ENCODE assay signal across 17 cellular contexts in the genomic region with DNA sequence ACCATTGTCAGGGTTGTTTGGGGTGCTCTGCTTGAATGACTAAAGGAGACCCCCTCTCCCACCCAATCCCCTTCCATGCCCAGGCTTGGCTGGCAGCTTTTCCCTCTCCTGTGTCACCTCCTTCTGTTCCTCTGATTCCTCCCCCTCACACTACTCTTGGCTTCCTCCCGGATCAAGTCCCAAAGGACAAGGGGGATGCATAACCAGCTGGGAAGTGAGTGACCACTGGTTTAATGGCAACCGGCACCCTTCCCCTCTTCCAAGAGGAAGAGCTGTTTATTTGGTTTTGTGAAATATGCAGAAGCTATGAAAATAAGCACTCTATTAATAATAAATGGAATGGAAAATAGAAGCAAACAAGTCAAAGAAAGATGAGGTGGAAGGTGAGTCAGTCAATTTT.
A peak's percentile ranks its signal among the peaks of the same experiment; 100 is the strongest.
DNase-seq lines count a peak whose midpoint lies in the region; ATAC-seq and TF ChIP-seq lines count a peak whose summit lies in the region.
"Had no signal": no experiment of that assay in that cellular context is flagged by ENCODE, and none has a peak within 500 bp of the region (broad histone marks: within the 10 kb centered on the region; RNA-seq: fewer than 3 reads in every experiment).

No MANE protein-coding gene starts in this region.

- 41 to 67% methylated on average over 1 to 2 of the region's 2 CpGs for WGBS in esophagus squamous epithelium, 2 donors
- no CpG with 5 or more reads among the region's 2 CpGs for WGBS in mesendoderm (ENCODE audit: extremely low coverage, insufficient coverage, low lambda C conversion rate)
- WGBS in H9 (ENCODE audit: extremely low coverage, insufficient read length, low lambda C conversion rate): no CpG with 5 or more reads among the region's 2 CpGs
- no CpG with 5 or more reads among the region's 2 CpGs for WGBS in trophoblast cell (ENCODE audit: extremely low coverage, insufficient coverage, insufficient read length)

- H3K23me2 ChIP-seq in H9 (ENCODE audit: insufficient read length, low read depth, low read length, poor library complexity, severe bottlenecking): no peaks in the 10 kb centered on the region

- H2AK5ac ChIP-seq in mesendoderm (ENCODE audit: low read length): no peak overlapping the region
- no peak overlapping the region for H2AK5ac ChIP-seq in H9 (ENCODE audit: insufficient read length, low read length)
- no peak overlapping the region for H2AK5ac ChIP-seq in trophoblast cell (ENCODE audit: low read length)

- H3K4me3 Mint-ChIP-seq in H9: no peak overlapping the region
- H3K4me3 Mint-ChIP-seq: CD4-positive, alpha-beta T cell had no signal

- H3K27ac Mint-ChIP-seq in H9: no peak overlapping the region; a peak in 1 of 7 replicates
- H3K27ac Mint-ChIP-seq: CD4-positive, alpha-beta T cell had no signal

- H3K23ac ChIP-seq in mesendoderm (ENCODE audit: low read length) (no peak overlapping the region), H9 (ENCODE audit: insufficient read length, low read depth, low read length) (no peak overlapping the region), trophoblast cell (ENCODE audit: low read length) (no peak overlapping the region)

- H2BK15ac ChIP-seq in mesendoderm (replicated peaks; ENCODE audit: low read depth): no peak overlapping the region
- no peak overlapping the region for H2BK15ac ChIP-seq in H9 (ENCODE audit: low read depth, low read length)

- no peak overlapping the region for H3K4me3 ChIP-seq in left ventricle myocardium inferior
- no peak overlapping the region for H3K4me3 ChIP-seq in right atrium auricular region
- H3K4me3 ChIP-seq in esophagus squamous epithelium: no peak overlapping the region
- no peak overlapping the region for H3K4me3 ChIP-seq in mesendoderm (ENCODE audit: low read length)
- H3K4me3 ChIP-seq in trophoblast cell (ENCODE audit: low read depth, low read length): no peak overlapping the region
- H3K4me3 ChIP-seq: Peyer's patch, SK-N-MC had no signal

- peak overlapping the region; percentile 8 for H3K18ac ChIP-seq in mesendoderm (ENCODE audit: low read length)
- no peak overlapping the region for H3K18ac ChIP-seq in H9 (ENCODE audit: insufficient read length, low read depth, low read length)
- no peak overlapping the region for H3K18ac ChIP-seq in trophoblast cell (ENCODE audit: low read length)

- no peak for TF ChIP-seq CTCF in left ventricle myocardium inferior (IDR thresholded peaks at IDR 0.05; ENCODE audit: borderline replicate concordance)
- TF ChIP-seq CTCF in right atrium auricular region (IDR thresholded peaks at IDR 0.05): no peak
- TF ChIP-seq CTCF in esophagus squamous epithelium (IDR thresholded peaks at IDR 0.05): no peak
- no peak for TF ChIP-seq CTCF in H9 (conservative IDR thresholded peaks at IDR 0.05)

- H3K27me3 ChIP-seq in left ventricle myocardium inferior (ENCODE audit: low read depth): no peaks in the 10 kb centered on the region
- H3K27me3 ChIP-seq in right atrium auricular region: no peaks in the 10 kb centered on the region
- no peaks in the 10 kb centered on the region for H3K27me3 ChIP-seq in esophagus squamous epithelium
- no peaks in the 10 kb centered on the region for H3K27me3 ChIP-seq in mesendoderm (ENCODE audit: insufficient read depth, low read length, poor library complexity)
- no peaks in the 10 kb centered on the region for H3K27me3 ChIP-seq in H9 (ENCODE audit: insufficient read depth, low read length)
- H3K27me3 ChIP-seq in trophoblast cell (ENCODE audit: insufficient read depth, low read length): no peaks in the 10 kb centered on the region
- H3K27me3 ChIP-seq: BE2C, Peyer's patch had no signal

- H3K79me1 ChIP-seq in mesendoderm (ENCODE audit: low read length) (no peaks in the 10 kb centered on the region), H9 (ENCODE audit: insufficient read depth, low read depth, low read length, poor library complexity, severe bottlenecking) (no peaks in the 10 kb centered on the region), trophoblast cell (ENCODE audit: low read length) (no peaks in the 10 kb centered on the region)

- no peak for ATAC-seq in GM21423 (IDR thresholded peaks at IDR 0.05; ENCODE audit: unreplicated experiment)
- ATAC-seq: HCT116 had no signal

- H4K8ac ChIP-seq in mesendoderm (ENCODE audit: low read depth, low read length) (no peak overlapping the region), H9 (replicated peaks; ENCODE audit: insufficient read length, low read depth, low read length) (no peak overlapping the region), trophoblast cell (ENCODE audit: low read depth, low read length) (no peak overlapping the region)

- no peaks in the 10 kb centered on the region for H3K36me3 ChIP-seq in left ventricle myocardium inferior
- H3K36me3 ChIP-seq in right atrium auricular region: no peaks in the 10 kb centered on the region
- no peaks in the 10 kb centered on the region for H3K36me3 ChIP-seq in esophagus squamous epithelium
- H3K36me3 ChIP-seq in mesendoderm (ENCODE audit: control insufficient read depth, insufficient read depth, low read length): no peaks in the 10 kb centered on the region
- H3K36me3 ChIP-seq in trophoblast cell (ENCODE audit: control insufficient read depth in 1 of 2, insufficient read depth in 2 of 2, low read length in 2 of 2): no peaks in the 10 kb centered on the region
- H3K36me3 ChIP-seq: BE2C, Peyer's patch had no signal

- H3K9me3 ChIP-seq in left ventricle myocardium inferior (replicated peaks) (no peaks in the 10 kb centered on the region), right atrium auricular region (no peaks in the 10 kb centered on the region), esophagus squamous epithelium (no peaks in the 10 kb centered on the region), H9 (ENCODE audit: control insufficient read depth, low read depth, low read length) (no peaks in the 10 kb centered on the region), trophoblast cell (ENCODE audit: insufficient read depth, low read depth, low read length) (peaks cover 2% of the 10 kb centered on the region)
- H3K9me3 ChIP-seq: BE2C, Peyer's patch had no signal

- H4K91ac ChIP-seq in H9 (ENCODE audit: insufficient read length, low read depth, low read length) (no peak overlapping the region), trophoblast cell (ENCODE audit: low read depth, low read length) (no peak overlapping the region)

- H3K9ac ChIP-seq in mesendoderm (ENCODE audit: low read length): no peak overlapping the region
- H3K9ac ChIP-seq in H9 (ENCODE audit: extremely low read depth, insufficient read length, low read length): no peak overlapping the region
- no peak overlapping the region for H3K9ac ChIP-seq in trophoblast cell (ENCODE audit: low read length)

- H2BK120ac ChIP-seq in mesendoderm (ENCODE audit: low read depth, low read length): no peak overlapping the region
- H2BK120ac ChIP-seq in H9 (ENCODE audit: low read depth, low read length, poor library complexity, severe bottlenecking): no peak overlapping the region
- no peak overlapping the region for H2BK120ac ChIP-seq in trophoblast cell (ENCODE audit: insufficient read depth, low read length, poor library complexity)

- H3K9me3 Mint-ChIP-seq in H9: no peaks in the 10 kb centered on the region; a peak in 1 of 5 replicates
- H3K9me3 Mint-ChIP-seq: CD4-positive, alpha-beta T cell had no signal

- H3K56ac ChIP-seq in mesendoderm (ENCODE audit: low read length): peak overlapping the region; percentile 45
- H3K56ac ChIP-seq in H9 (ENCODE audit: insufficient read length, low read depth, low read length): no peak overlapping the region

- no peak overlapping the region for H3K4ac ChIP-seq in mesendoderm (ENCODE audit: low read depth, low read length)
- H3K4ac ChIP-seq in H9 (ENCODE audit: low read depth, low read length): no peak overlapping the region
- H3K4ac ChIP-seq in trophoblast cell (ENCODE audit: low read depth, low read length): no peak overlapping the region

- H3K14ac ChIP-seq in H9 (ENCODE audit: insufficient read depth, low read length) (no peak overlapping the region), trophoblast cell (ENCODE audit: low read length) (no peak overlapping the region)

- peaks cover 26% of the 10 kb centered on the region for H3K4me1 ChIP-seq in left ventricle myocardium inferior
- H3K4me1 ChIP-seq in right atrium auricular region: peaks cover 0 to 14% of the 10 kb centered on the region in 2 donors
- H3K4me1 ChIP-seq in esophagus squamous epithelium: peaks cover 14 to 72% (median 32%) of the 10 kb centered on the region in 3 donors
- H3K4me1 ChIP-seq in mesendoderm (ENCODE audit: control insufficient read depth, low read depth, low read length): peaks cover 21% of the 10 kb centered on the region
- 0 out of 2 replicates have a peak, but pooled peaks cover 2% of the 10 kb centered on the region for H3K4me1 ChIP-seq in H9 (ENCODE audit: insufficient read depth, low read length)
- no peaks in the 10 kb centered on the region for H3K4me1 ChIP-seq in trophoblast cell (ENCODE audit: control insufficient read depth in 1 of 2, insufficient read depth in 2 of 2, low read length in 2 of 2)

- H3K27ac ChIP-seq in left ventricle myocardium inferior (replicated peaks): peak overlapping the region; percentile 62
- no peak overlapping the region for H3K27ac ChIP-seq in right atrium auricular region
- H3K27ac ChIP-seq in esophagus squamous epithelium: peak overlapping the region; percentile 45 to 90 (median 73)
- no peak overlapping the region for H3K27ac ChIP-seq in mesendoderm (ENCODE audit: low read depth, low read length)
- H3K27ac ChIP-seq in H9 (ENCODE audit: insufficient read length, low read depth, low read length): no peak overlapping the region
- H3K27ac ChIP-seq in trophoblast cell (ENCODE audit: low read depth, low read length): no peak overlapping the region
- H3K27ac ChIP-seq: SK-N-MC had no signal

- no peak overlapping the region for H2BK12ac ChIP-seq in H9 (ENCODE audit: insufficient read length, low read depth, low read length)
- no peak overlapping the region for H2BK12ac ChIP-seq in trophoblast cell (ENCODE audit: low read length)

- peaks cover 0 to 8% (median 3%) of the 10 kb centered on the region in 3 experiments; a peak in 3 of 7 replicates for H3K36me3 Mint-ChIP-seq in H9 (ENCODE audit: insufficient read depth in 1 of 3, low read depth in 3 of 3)

- DNase-seq in left ventricle myocardium inferior (no peak), right atrium auricular region (ENCODE audit: low spot score) (no peak), esophagus squamous epithelium (lab: John Stamatoyannopoulos, UW) (no peak), mesendoderm (no peak), occipital lobe (lab: John Stamatoyannopoulos, UW) (no peak), H9 (no peak), trophoblast cell (no peak)
- DNase-seq: 8988T; BE2C; CD4-positive, alpha-beta T cell; NCI-H1417 treated with DMSO at 0.1 percent for 48 hours; NCI-H1930; NCI-H524 treated with DMSO at 0.1 percent for 48 hours; Peyer's patch had no signal

- H3K79me2 ChIP-seq in mesendoderm (ENCODE audit: control insufficient read depth, insufficient read depth, low read length): no peaks in the 10 kb centered on the region
- H3K79me2 ChIP-seq in H9 (ENCODE audit: insufficient read depth, low read length): no peaks in the 10 kb centered on the region
- no peaks in the 10 kb centered on the region for H3K79me2 ChIP-seq in trophoblast cell (ENCODE audit: control insufficient read depth, insufficient read depth, low read length, poor library complexity)

- H4K5ac ChIP-seq in mesendoderm (ENCODE audit: low read length): no peak overlapping the region
- H4K5ac ChIP-seq in H9 (ENCODE audit: insufficient read length, low read depth, low read length): no peak overlapping the region

- H3T11ph ChIP-seq in H9 (ENCODE audit: low read length): no peak overlapping the region

- no peak overlapping the region for H2BK20ac ChIP-seq in H9 (ENCODE audit: low read depth, low read length, poor library complexity, severe bottlenecking)

- peaks cover 29 to 50% of the 10 kb centered on the region in 2 experiments for H3K4me1 Mint-ChIP-seq in H9

- H4K12ac ChIP-seq in trophoblast cell (ENCODE audit: low read depth, low read length): no peak overlapping the region

- peaks cover 4% of the 10 kb centered on the region for H3K27me3 Mint-ChIP-seq in H9 (ENCODE audit: low read depth)

- intact Hi-C loops in left ventricle myocardium inferior (cut with micrococcal nuclease) (loop anchor here (10.0 kb wide), 1 partner anchor 442 kb away; no protein-coding TSS in a partner anchor), esophagus squamous epithelium (cut with DNase I) (no loop called here)

- H3K4me2 ChIP-seq in mesendoderm (ENCODE audit: low read length) (no peak overlapping the region), H9 (ENCODE audit: insufficient read depth, insufficient read length, low read length) (no peak overlapping the region), trophoblast cell (ENCODE audit: low read length) (no peak overlapping the region)

- no peak overlapping the region for H2AFZ ChIP-seq in H9 (ENCODE audit: low read length)
- H2AFZ ChIP-seq in trophoblast cell (ENCODE audit: insufficient read depth, low read length, poor library complexity): no peak overlapping the region

- H4K20me1 ChIP-seq in H9 (ENCODE audit: control insufficient read depth, insufficient read depth, insufficient read length): no peaks in the 10 kb centered on the region

- peak overlapping the region; percentile 14 for H2BK5ac ChIP-seq in mesendoderm (ENCODE audit: low read length)
- H2BK5ac ChIP-seq in H9 (ENCODE audit: insufficient read length, low read length): no peak overlapping the region
- no peak overlapping the region for H2BK5ac ChIP-seq in trophoblast cell (ENCODE audit: low read depth, low read length, poor library complexity)

- TF ChIP-seq POLR2A in esophagus squamous epithelium (IDR thresholded peaks at IDR 0.05): no peak

Comparison
In these comparisons a context has a peak if more than half of its experiments do, and no peak if none do; other contexts are left out.
1. H3K27ac ChIP-seq: peak in left ventricle myocardium inferior (single experiment) and esophagus squamous epithelium (4 of 4); none in right atrium auricular region (0 of 2), mesendoderm (single experiment), H9 (single experiment) and trophoblast cell (single experiment).